In the genomic region with DNA sequence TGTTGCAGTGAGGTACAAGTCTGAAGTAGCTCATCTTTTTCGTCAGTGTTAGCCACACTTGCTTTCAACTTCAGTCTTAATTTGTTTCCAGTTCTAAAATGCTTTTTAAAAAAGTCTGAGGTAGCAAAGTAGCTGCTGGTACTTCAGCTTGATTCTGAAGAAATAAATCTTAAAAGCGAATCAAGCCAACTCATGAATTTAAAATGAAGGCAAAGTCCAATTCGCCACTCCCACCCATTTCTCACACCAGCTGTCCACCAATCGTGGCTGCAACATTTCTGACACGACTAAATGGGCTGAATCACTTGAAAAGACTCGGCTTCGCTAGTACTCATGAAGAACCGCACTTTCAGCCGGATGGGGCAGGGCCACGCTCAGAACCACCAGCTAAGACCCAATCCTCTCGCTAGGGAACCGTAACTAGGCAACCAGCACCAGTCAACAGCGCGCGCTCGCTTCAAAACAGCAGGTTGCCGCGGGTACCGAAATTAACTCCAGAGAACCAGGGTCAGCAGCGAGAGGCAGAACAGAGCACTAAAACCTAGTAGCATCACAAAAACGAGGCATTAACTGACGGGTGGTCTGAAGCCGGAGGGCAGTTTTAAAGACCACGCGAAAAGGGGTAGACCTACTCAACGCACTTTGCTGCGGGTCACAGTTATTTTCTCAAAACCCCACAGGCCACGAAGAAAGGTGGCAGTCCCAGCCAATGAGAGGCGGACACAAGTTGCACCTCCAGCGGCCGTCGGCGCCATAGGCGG, we compare ENCODE assay signal across 7 cellular contexts.
A peak's percentile ranks its signal among the peaks of the same experiment; 100 is the strongest.
DNase-seq lines count a peak whose midpoint lies in the region; ATAC-seq lines count a peak whose summit lies in the region.

No MANE protein-coding gene starts in this region.

- DNase-seq in NCI-H2196 treated with DMSO at 0.1 percent for 48 hours (lab: John Stamatoyannopoulos, UW; ENCODE audit: unreplicated experiment): peak; percentile 70
- peak; percentile 88 for DNase-seq in activated CD4-positive, alpha-beta T cell treated with anti-CD3 and anti-CD28 coated beads for 48 hours
- peak; percentile 92 for DNase-seq in kidney glomerular epithelial cell (lab: John Stamatoyannopoulos, UW)
- peak; percentile 45 to 73 for DNase-seq in stimulated activated CD4-positive, alpha-beta T cell treated with anti-CD3 and anti-CD28 coated beads, Interleukin-1b, Interleukin-23, amount 100 ng/mL, for 1 hour (ENCODE audit: low read depth in 2 of 2)

- ATAC-seq in GM18519 (IDR thresholded peaks at IDR 0.05; ENCODE audit: low FRiP score, unreplicated experiment): peak; percentile 23
- peak; percentile 40 for ATAC-seq in HG02981 (IDR thresholded peaks at IDR 0.05; ENCODE audit: unreplicated experiment)

- H3K27ac ChIP-seq in cingulate gyrus (ENCODE audit: low read depth, low read length): peak overlapping the region; percentile 100

Comparison
In these comparisons a context has a peak if more than half of its experiments do, and no peak if none do; other contexts are left out.
1. Peak in every context shown above with its lines: DNase-seq, ATAC-seq and H3K27ac ChIP-seq.